In the genomic region with DNA sequence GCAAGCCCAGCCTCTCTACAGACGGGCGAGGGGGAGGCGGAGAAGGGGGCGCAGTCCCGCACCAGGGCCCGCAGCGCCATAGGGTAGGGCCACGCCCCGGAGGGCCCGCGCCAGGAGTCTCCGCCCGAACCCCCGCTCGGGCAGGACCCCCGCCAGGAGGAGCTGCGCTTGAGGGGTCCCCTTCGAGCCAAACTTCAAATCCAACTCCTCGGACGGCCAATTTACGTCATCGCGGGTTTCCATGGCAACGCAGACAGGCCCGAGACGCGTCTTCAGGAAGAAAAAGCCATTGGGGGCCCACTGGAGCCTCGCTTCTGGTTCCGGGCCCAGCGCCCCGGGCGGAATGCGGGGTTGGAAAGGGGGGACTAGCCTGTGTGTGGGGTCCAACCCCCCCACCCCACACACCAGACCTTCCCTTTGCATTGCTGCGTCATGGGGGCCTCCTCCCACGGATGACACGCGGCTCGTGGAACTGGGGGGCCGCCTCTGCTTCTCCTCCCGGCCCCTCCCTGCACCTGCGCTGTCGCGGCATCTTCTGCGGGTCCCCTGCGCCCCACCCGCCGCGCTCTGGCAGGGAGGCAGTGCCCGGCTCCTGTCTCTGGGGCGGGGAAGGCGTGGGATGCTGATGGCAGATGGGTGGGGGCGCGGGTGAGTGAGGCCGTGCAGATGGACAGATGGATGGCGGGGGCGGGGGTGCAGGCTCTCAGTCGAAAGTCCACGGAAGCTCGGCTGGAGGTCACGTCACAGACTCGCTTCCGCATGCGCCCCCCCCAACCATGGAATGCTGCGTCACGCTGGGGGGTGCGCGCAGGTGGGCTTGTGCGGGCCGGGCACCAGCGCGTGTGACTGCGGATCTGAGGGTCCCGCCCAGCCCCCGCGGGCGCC, we compare ENCODE assay signal across 8 cellular contexts. TPM values are rescaled to one million over a fixed set of nuclear protein-coding genes. Genes with fewer than 3 reads are reported as not detected.
DNase-seq lines count a peak whose midpoint lies in the region; ATAC-seq and TF ChIP-seq lines count a peak whose summit lies in the region.

No MANE protein-coding gene starts in this region.

- H3K27me3 Mint-ChIP-seq in endothelial cell (ENCODE audit: unreplicated experiment) = peaks cover 20% of the 10 kb centered on the region

- TF ChIP-seq CTCF in A673 (conservative IDR thresholded peaks at IDR 0.05; ENCODE audit: low read depth, low read length) (no peak), endothelial cell (IDR thresholded peaks at IDR 0.05; ENCODE audit: unreplicated experiment) (no peak)

- H3K4me3 Mint-ChIP-seq in endothelial cell (ENCODE audit: unreplicated experiment) = no peak overlapping the region

- DNase-seq in A673 (ENCODE audit: low spot score) = peak; percentile 79
- DNase-seq in activated T-cell treated with anti-CD3 and anti-CD28 coated beads for 4 hours = peak; percentile 76
- peak; percentile 58 for DNase-seq in endothelial cell (ENCODE audit: low spot score)
- DNase-seq in stimulated activated CD8-positive, alpha-beta memory T cell treated with anti-CD3 and anti-CD28 coated beads, Interleukin-4, amount 100 ng/mL, for 4 hours (ENCODE audit: low read depth in 2 of 2, low spot score in 1 of 2) = peak; percentile 60 to 66

- peak; percentile 34 for ATAC-seq in HG03442 (IDR thresholded peaks at IDR 0.05; ENCODE audit: unreplicated experiment)
- no peak for ATAC-seq in HG03439 (IDR thresholded peaks at IDR 0.05; ENCODE audit: unreplicated experiment)
- ATAC-seq in GM18498 (IDR thresholded peaks at IDR 0.05; ENCODE audit: unreplicated experiment) = no peak

- H3K9me3 ChIP-seq in A673 (ENCODE audit: low read depth, low read length, poor library complexity, severe bottlenecking) = no peaks in the 10 kb centered on the region
- H3K9me3 ChIP-seq in mucosa of stomach (ENCODE audit: control insufficient read depth, low read length) = no peaks in the 10 kb centered on the region

- intact Hi-C loops in A673 (cut with micrococcal nuclease; ENCODE audit: unreplicated experiment) = no loop called here

- H3K9ac ChIP-seq in mucosa of stomach (ENCODE audit: low read length) = peak overlapping the region; percentile 43

- no peaks in the 10 kb centered on the region for H3K9me3 Mint-ChIP-seq in endothelial cell (ENCODE audit: unreplicated experiment)

- no peak overlapping the region for H3K27ac ChIP-seq in A673 (ENCODE audit: low read depth, low read length, poor library complexity, severe bottlenecking)

- H3K27ac Mint-ChIP-seq in endothelial cell (ENCODE audit: unreplicated experiment) = no peak overlapping the region

- no peaks in the 10 kb centered on the region for H3K36me3 Mint-ChIP-seq in endothelial cell (ENCODE audit: low read depth, unreplicated experiment)

- H3K27me3 ChIP-seq in A673 (replicated peaks; ENCODE audit: insufficient read depth, low read depth, low read length, poor library complexity) (peaks cover 58% of the 10 kb centered on the region), mucosa of stomach (ENCODE audit: control insufficient read depth, insufficient read depth, low read length) (peaks cover 75% of the 10 kb centered on the region)

- POLR2A ChIA-PET in A673 (lab: Charles Lee; ENCODE audit: low non-redundant PET) = interaction anchor here (0.6 kb wide), 1 partner anchor 195 kb away, joined by 12 read pairs; no protein-coding TSS in a partner anchor

- H3K4me1 ChIP-seq in A673 (ENCODE audit: insufficient read depth, low read length, poor library complexity, severe bottlenecking) (peaks cover 18% of the 10 kb centered on the region), mucosa of stomach (ENCODE audit: control insufficient read depth, insufficient read depth, low read length) (peaks cover 10% of the 10 kb centered on the region)

- CTCF ChIA-PET in A673 (lab: Charles Lee) = interaction anchor here (0.6 kb wide), 1 partner anchor 47 kb away, joined by 5 read pairs; no protein-coding TSS in a partner anchor

- H3K4me3 ChIP-seq in A673 (ENCODE audit: low read depth, low read length, poor library complexity, severe bottlenecking) (peak overlapping the region; percentile 28), mucosa of stomach (ENCODE audit: low read length) (no peak overlapping the region)

- no peaks in the 10 kb centered on the region for H3K4me1 Mint-ChIP-seq in endothelial cell (ENCODE audit: unreplicated experiment)

- BruUV-seq in A673 (replicated peaks; lab: Mats Ljungman, UMichigan) = no TSS peak

- no peaks in the 10 kb centered on the region for H3K36me3 ChIP-seq in A673 (ENCODE audit: insufficient read depth, low read length, poor library complexity, severe bottlenecking)
- no peaks in the 10 kb centered on the region for H3K36me3 ChIP-seq in mucosa of stomach (ENCODE audit: control insufficient read depth, insufficient read depth, low read length)

RNA-seq across cellular contexts. Expression of a gene that starts 1.2 kb away (rescaled TPM):
- total RNA-seq in A673 (2021) (0.57 TPM in 1 of 2 replicates, not detected in the other), endothelial cell (ENCODE audit: unreplicated experiment) (not detected)

RNA-seq across cellular contexts. Expression of a gene that starts 11.7 kb away (rescaled TPM):
- total RNA-seq in A673 (2021) = not detected in 2 replicates
- not detected for total RNA-seq in endothelial cell (ENCODE audit: unreplicated experiment)

RNA-seq across cellular contexts. Expression of a gene that starts 22.3 kb away (rescaled TPM):
- total RNA-seq in A673 (2021) (16.0 and 22.3 TPM in 2 replicates), endothelial cell (ENCODE audit: unreplicated experiment) (8.9 TPM)

RNA-seq across cellular contexts. Expression of a gene that starts 26.8 kb away (rescaled TPM):
- 51.8 and 61.4 TPM in 2 replicates for total RNA-seq in A673 (2021)
- 18.6 TPM for total RNA-seq in endothelial cell (ENCODE audit: unreplicated experiment)

RNA-seq across cellular contexts. Expression of a gene that starts 26.8 kb away (rescaled TPM):
- total RNA-seq in A673 (2021) (72.7 and 75.1 TPM in 2 replicates), endothelial cell (ENCODE audit: unreplicated experiment) (50.7 TPM)
